1 cellular context compared by ENCODE assay signal in genomic region chr7:73522081-73522818, GRCh38.
TF ChIP-seq lines count a peak whose summit lies in the region.

A gene with protein sequence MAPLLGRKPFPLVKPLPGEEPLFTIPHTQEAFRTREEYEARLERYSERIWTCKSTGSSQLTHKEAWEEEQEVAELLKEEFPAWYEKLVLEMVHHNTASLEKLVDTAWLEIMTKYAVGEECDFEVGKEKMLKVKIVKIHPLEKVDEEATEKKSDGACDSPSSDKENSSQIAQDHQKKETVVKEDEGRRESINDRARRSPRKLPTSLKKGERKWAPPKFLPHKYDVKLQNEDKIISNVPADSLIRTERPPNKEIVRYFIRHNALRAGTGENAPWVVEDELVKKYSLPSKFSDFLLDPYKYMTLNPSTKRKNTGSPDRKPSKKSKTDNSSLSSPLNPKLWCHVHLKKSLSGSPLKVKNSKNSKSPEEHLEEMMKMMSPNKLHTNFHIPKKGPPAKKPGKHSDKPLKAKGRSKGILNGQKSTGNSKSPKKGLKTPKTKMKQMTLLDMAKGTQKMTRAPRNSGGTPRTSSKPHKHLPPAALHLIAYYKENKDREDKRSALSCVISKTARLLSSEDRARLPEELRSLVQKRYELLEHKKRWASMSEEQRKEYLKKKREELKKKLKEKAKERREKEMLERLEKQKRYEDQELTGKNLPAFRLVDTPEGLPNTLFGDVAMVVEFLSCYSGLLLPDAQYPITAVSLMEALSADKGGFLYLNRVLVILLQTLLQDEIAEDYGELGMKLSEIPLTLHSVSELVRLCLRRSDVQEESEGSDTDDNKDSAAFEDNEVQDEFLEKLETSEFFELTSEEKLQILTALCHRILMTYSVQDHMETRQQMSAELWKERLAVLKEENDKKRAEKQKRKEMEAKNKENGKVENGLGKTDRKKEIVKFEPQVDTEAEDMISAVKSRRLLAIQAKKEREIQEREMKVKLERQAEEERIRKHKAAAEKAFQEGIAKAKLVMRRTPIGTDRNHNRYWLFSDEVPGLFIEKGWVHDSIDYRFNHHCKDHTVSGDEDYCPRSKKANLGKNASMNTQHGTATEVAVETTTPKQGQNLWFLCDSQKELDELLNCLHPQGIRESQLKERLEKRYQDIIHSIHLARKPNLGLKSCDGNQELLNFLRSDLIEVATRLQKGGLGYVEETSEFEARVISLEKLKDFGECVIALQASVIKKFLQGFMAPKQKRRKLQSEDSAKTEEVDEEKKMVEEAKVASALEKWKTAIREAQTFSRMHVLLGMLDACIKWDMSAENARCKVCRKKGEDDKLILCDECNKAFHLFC (N-terminal part only) (minus strand): TSS chr7:73522293. CDS start chr7:73521933, 360 bp downstream.

TF ChIP-seq in K562, 482 proteins besides CTCF, POLR2A, EP300 and RAD21 (continued from another document and continues in another):
- peak; percentile 56; the same call in 1 of the 2 replicates for TF ChIP-seq RFX5 (IDR thresholded peaks at IDR 0.05; ENCODE audit: low read depth, low read length)
- TF ChIP-seq ZBTB33 (CRISPR knock-in tag; IDR thresholded peaks at IDR 0.05): no peak
- TF ChIP-seq SMARCC2 (IDR thresholded peaks at IDR 0.05; ENCODE audit: low read depth): no peak
- TF ChIP-seq ZNF75A (CRISPR knock-in tag; IDR thresholded peaks at IDR 0.05): no peak; the same call in 1 of the 2 replicates
- peak; percentile 94 for TF ChIP-seq NFRKB (IDR thresholded peaks at IDR 0.05; ENCODE audit: low read depth)
- TF ChIP-seq ZFP30 (CRISPR knock-in tag; IDR thresholded peaks at IDR 0.05; ENCODE audit: borderline replicate concordance): no peak
- TF ChIP-seq, protein P1, sequence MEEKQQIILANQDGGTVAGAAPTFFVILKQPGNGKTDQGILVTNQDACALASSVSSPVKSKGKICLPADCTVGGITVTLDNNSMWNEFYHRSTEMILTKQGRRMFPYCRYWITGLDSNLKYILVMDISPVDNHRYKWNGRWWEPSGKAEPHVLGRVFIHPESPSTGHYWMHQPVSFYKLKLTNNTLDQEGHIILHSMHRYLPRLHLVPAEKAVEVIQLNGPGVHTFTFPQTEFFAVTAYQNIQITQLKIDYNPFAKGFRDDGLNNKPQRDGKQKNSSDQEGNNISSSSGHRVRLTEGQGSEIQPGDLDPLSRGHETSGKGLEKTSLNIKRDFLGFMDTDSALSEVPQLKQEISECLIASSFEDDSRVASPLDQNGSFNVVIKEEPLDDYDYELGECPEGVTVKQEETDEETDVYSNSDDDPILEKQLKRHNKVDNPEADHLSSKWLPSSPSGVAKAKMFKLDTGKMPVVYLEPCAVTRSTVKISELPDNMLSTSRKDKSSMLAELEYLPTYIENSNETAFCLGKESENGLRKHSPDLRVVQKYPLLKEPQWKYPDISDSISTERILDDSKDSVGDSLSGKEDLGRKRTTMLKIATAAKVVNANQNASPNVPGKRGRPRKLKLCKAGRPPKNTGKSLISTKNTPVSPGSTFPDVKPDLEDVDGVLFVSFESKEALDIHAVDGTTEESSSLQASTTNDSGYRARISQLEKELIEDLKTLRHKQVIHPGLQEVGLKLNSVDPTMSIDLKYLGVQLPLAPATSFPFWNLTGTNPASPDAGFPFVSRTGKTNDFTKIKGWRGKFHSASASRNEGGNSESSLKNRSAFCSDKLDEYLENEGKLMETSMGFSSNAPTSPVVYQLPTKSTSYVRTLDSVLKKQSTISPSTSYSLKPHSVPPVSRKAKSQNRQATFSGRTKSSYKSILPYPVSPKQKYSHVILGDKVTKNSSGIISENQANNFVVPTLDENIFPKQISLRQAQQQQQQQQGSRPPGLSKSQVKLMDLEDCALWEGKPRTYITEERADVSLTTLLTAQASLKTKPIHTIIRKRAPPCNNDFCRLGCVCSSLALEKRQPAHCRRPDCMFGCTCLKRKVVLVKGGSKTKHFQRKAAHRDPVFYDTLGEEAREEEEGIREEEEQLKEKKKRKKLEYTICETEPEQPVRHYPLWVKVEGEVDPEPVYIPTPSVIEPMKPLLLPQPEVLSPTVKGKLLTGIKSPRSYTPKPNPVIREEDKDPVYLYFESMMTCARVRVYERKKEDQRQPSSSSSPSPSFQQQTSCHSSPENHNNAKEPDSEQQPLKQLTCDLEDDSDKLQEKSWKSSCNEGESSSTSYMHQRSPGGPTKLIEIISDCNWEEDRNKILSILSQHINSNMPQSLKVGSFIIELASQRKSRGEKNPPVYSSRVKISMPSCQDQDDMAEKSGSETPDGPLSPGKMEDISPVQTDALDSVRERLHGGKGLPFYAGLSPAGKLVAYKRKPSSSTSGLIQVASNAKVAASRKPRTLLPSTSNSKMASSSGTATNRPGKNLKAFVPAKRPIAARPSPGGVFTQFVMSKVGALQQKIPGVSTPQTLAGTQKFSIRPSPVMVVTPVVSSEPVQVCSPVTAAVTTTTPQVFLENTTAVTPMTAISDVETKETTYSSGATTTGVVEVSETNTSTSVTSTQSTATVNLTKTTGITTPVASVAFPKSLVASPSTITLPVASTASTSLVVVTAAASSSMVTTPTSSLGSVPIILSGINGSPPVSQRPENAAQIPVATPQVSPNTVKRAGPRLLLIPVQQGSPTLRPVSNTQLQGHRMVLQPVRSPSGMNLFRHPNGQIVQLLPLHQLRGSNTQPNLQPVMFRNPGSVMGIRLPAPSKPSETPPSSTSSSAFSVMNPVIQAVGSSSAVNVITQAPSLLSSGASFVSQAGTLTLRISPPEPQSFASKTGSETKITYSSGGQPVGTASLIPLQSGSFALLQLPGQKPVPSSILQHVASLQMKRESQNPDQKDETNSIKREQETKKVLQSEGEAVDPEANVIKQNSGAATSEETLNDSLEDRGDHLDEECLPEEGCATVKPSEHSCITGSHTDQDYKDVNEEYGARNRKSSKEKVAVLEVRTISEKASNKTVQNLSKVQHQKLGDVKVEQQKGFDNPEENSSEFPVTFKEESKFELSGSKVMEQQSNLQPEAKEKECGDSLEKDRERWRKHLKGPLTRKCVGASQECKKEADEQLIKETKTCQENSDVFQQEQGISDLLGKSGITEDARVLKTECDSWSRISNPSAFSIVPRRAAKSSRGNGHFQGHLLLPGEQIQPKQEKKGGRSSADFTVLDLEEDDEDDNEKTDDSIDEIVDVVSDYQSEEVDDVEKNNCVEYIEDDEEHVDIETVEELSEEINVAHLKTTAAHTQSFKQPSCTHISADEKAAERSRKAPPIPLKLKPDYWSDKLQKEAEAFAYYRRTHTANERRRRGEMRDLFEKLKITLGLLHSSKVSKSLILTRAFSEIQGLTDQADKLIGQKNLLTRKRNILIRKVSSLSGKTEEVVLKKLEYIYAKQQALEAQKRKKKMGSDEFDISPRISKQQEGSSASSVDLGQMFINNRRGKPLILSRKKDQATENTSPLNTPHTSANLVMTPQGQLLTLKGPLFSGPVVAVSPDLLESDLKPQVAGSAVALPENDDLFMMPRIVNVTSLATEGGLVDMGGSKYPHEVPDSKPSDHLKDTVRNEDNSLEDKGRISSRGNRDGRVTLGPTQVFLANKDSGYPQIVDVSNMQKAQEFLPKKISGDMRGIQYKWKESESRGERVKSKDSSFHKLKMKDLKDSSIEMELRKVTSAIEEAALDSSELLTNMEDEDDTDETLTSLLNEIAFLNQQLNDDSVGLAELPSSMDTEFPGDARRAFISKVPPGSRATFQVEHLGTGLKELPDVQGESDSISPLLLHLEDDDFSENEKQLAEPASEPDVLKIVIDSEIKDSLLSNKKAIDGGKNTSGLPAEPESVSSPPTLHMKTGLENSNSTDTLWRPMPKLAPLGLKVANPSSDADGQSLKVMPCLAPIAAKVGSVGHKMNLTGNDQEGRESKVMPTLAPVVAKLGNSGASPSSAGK (IDR thresholded peaks at IDR 0.05): peak; percentile 83
- TF ChIP-seq USF2 (CRISPR knock-in tag; IDR thresholded peaks at IDR 0.05): no peak
- no peak for TF ChIP-seq ZNF224 (CRISPR knock-in tag; IDR thresholded peaks at IDR 0.05)
- TF ChIP-seq, protein P2, sequence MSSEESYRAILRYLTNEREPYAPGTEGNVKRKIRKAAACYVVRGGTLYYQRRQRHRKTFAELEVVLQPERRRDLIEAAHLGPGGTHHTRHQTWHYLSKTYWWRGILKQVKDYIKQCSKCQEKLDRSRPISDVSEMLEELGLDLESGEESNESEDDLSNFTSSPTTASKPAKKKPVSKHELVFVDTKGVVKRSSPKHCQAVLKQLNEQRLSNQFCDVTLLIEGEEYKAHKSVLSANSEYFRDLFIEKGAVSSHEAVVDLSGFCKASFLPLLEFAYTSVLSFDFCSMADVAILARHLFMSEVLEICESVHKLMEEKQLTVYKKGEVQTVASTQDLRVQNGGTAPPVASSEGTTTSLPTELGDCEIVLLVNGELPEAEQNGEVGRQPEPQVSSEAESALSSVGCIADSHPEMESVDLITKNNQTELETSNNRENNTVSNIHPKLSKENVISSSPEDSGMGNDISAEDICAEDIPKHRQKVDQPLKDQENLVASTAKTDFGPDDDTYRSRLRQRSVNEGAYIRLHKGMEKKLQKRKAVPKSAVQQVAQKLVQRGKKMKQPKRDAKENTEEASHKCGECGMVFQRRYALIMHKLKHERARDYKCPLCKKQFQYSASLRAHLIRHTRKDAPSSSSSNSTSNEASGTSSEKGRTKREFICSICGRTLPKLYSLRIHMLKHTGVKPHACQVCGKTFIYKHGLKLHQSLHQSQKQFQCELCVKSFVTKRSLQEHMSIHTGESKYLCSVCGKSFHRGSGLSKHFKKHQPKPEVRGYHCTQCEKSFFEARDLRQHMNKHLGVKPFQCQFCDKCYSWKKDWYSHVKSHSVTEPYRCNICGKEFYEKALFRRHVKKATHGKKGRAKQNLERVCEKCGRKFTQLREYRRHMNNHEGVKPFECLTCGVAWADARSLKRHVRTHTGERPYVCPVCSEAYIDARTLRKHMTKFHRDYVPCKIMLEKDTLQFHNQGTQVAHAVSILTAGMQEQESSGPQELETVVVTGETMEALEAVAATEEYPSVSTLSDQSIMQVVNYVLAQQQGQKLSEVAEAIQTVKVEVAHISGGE (CRISPR knock-in tag; IDR thresholded peaks at IDR 0.05): peak in 1 of 3 experiments; percentile 74; a peak in 2 of 6 replicates
- peak; percentile 75; the same call in 1 of the 2 replicates for TF ChIP-seq KAT7 (CRISPR knock-in tag; IDR thresholded peaks at IDR 0.05; ENCODE audit: borderline replicate concordance)
- peak; percentile 68; the same call in 1 of the 2 replicates for TF ChIP-seq NKRF (IDR thresholded peaks at IDR 0.05; ENCODE audit: borderline replicate concordance)
- TF ChIP-seq MCM5 (IDR thresholded peaks at IDR 0.05; ENCODE audit: low read depth): no peak
- TF ChIP-seq DIDO1 (tag; IDR thresholded peaks at IDR 0.05; ENCODE audit: low read depth): peak; percentile 87
- TF ChIP-seq ZBTB17 (CRISPR knock-in tag; IDR thresholded peaks at IDR 0.05): peak; percentile 66; the same call in 1 of the 2 replicates
- no peak for TF ChIP-seq NUFIP1 (IDR thresholded peaks at IDR 0.05; ENCODE audit: partially characterized antibody)
- TF ChIP-seq HMG20B (CRISPR knock-in tag; IDR thresholded peaks at IDR 0.05): no peak
- TF ChIP-seq, protein P3, sequence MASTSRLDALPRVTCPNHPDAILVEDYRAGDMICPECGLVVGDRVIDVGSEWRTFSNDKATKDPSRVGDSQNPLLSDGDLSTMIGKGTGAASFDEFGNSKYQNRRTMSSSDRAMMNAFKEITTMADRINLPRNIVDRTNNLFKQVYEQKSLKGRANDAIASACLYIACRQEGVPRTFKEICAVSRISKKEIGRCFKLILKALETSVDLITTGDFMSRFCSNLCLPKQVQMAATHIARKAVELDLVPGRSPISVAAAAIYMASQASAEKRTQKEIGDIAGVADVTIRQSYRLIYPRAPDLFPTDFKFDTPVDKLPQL (IDR thresholded peaks at IDR 0.05; ENCODE audit: extremely low read depth, insufficient read length): no peak
- TF ChIP-seq ZBTB1 (CRISPR knock-in tag; IDR thresholded peaks at IDR 0.05; ENCODE audit: borderline replicate concordance, low read depth): peak; percentile 38; the same call in 1 of the 2 replicates
- TF ChIP-seq XRCC3 (IDR thresholded peaks at IDR 0.05): no peak
- TF ChIP-seq KLF16 (IDR thresholded peaks at IDR 0.05): 0 out of 2 replicates have a peak, but pooled peaks have one; percentile 5
- TF ChIP-seq, protein P4, sequence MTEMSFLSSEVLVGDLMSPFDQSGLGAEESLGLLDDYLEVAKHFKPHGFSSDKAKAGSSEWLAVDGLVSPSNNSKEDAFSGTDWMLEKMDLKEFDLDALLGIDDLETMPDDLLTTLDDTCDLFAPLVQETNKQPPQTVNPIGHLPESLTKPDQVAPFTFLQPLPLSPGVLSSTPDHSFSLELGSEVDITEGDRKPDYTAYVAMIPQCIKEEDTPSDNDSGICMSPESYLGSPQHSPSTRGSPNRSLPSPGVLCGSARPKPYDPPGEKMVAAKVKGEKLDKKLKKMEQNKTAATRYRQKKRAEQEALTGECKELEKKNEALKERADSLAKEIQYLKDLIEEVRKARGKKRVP (CRISPR knock-in tag; IDR thresholded peaks at IDR 0.05): peak; percentile 38; the same call in 1 of the 2 replicates
- peak; percentile 78 for TF ChIP-seq TBP (optimal IDR thresholded peaks at IDR 0.05; ENCODE audit: low read depth, low read length)
- TF ChIP-seq PCBP1 (IDR thresholded peaks at IDR 0.05; ENCODE audit: low read depth, low read length, poor library complexity, severe bottlenecking): peak; percentile 98
- TF ChIP-seq TGIF2 (CRISPR knock-in tag; IDR thresholded peaks at IDR 0.05): peak; percentile 83; the same call in 1 of the 2 replicates
- no peak for TF ChIP-seq ZKSCAN3 (CRISPR knock-in tag; IDR thresholded peaks at IDR 0.05)
